Comparison of ENCODE assay signal across 8 cellular contexts in genomic region chr1:167629681-167630567, GRCh38. TPM values are rescaled to one million over a fixed set of nuclear protein-coding genes. Genes with fewer than 3 reads are reported as not detected.
DNase-seq lines count a peak whose midpoint lies in the region; ATAC-seq and TF ChIP-seq lines count a peak whose summit lies in the region.

A gene with protein sequence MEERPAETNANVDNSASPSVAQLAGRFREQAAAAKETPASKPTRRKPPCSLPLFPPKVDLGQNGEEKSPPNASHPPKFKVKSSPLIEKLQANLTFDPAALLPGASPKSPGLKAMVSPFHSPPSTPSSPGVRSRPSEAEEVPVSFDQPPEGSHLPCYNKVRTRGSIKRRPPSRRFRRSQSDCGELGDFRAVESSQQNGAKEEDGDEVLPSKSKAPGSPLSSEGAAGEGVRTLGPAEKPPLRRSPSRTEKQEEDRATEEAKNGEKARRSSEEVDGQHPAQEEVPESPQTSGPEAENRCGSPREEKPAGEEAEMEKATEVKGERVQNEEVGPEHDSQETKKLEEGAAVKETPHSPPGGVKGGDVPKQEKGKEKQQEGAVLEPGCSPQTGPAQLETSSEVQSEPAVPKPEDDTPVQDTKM (plus strand): TSS chr1:167630232. CDS start chr1:167630424, 192 bp downstream.

- H3K4me2 ChIP-seq in Loucy (ENCODE audit: low read depth, low read length, poor library complexity, severe bottlenecking), result peak within 1 kb of the TSS; percentile 96

- WGBS in esophagus, 2 donors, result 9 to 10% methylated on average over 59 to 62 of the region's 62 CpGs
- WGBS in thyroid gland, 2 donors, result 15 to 19% methylated on average over 16 to 23 of the region's 62 CpGs

- no peaks in the 10 kb centered on the region for H3K9me2 ChIP-seq in Loucy (replicated peaks; ENCODE audit: low read depth, low read length)

- H3K4me1 ChIP-seq in Loucy (ENCODE audit: insufficient read depth, low read length, poor library complexity, severe bottlenecking) (peaks cover 78% of the 10 kb centered on the region), esophagus (ENCODE audit: control insufficient read depth in 2 of 2, insufficient read depth in 2 of 2, low read length in 1 of 2) (peaks cover 0 to 3% of the 10 kb centered on the region in 2 donors), thyroid gland (peaks cover 0 to 4% of the 10 kb centered on the region in 2 donors)

- peaks cover 71 to 79% of the 10 kb centered on the region in 2 donors for H3K4me1 Mint-ChIP-seq in natural killer cell treated with Interleukin-12 subunit alpha and Interleukin-12 subunit beta and Interleukin-15 and Interleukin-18, amount 100 ng/mL, for 72 hours (ENCODE audit: low read depth in 2 of 2)

- no peak within 1 kb of the TSS for H2AFZ ChIP-seq in Loucy (ENCODE audit: low read length)

- H3K36me3 Mint-ChIP-seq in natural killer cell treated with Interleukin-12 subunit alpha and Interleukin-12 subunit beta and Interleukin-15 and Interleukin-18, amount 100 ng/mL, for 72 hours, result peaks cover 18% of the 10 kb centered on the region

- H3F3A ChIP-seq in Loucy (ENCODE audit: low read depth), result peaks cover 12% of the 10 kb centered on the region; the same call in 1 of the 2 replicates

- H3K27ac Mint-ChIP-seq in natural killer cell treated with Interleukin-12 subunit alpha and Interleukin-12 subunit beta and Interleukin-15 and Interleukin-18, amount 100 ng/mL, for 72 hours, result peak within 1 kb of the TSS; percentile 91 to 97

- H3K27me3 ChIP-seq in Loucy (ENCODE audit: insufficient read depth, low read length, poor library complexity, severe bottlenecking) (peaks cover 4% of the 10 kb centered on the region), esophagus (ENCODE audit: control insufficient read depth in 1 of 2, insufficient read depth in 2 of 2, low read length in 2 of 2) (no peaks in the 10 kb centered on the region), thyroid gland (no peaks in the 10 kb centered on the region)

- TF ChIP-seq CTCF in GM13977 (IDR thresholded peaks at IDR 0.05; ENCODE audit: extremely low read depth, insufficient read depth, missing control alignments) (no peak), Loucy (conservative IDR thresholded peaks at IDR 0.05; ENCODE audit: low read length) (no peak), thyroid gland (IDR thresholded peaks at IDR 0.05) (no peak)

- H3K9me3 Mint-ChIP-seq in natural killer cell treated with Interleukin-12 subunit alpha and Interleukin-12 subunit beta and Interleukin-15 and Interleukin-18, amount 100 ng/mL, for 72 hours, result no peaks in the 10 kb centered on the region

- peak; percentile 64 to 76 for ATAC-seq in natural killer cell treated with Interleukin-12 subunit alpha and Interleukin-12 subunit beta and Interleukin-15 and Interleukin-18, amount 100 ng/mL, for 72 hours
- ATAC-seq in GM19397 (IDR thresholded peaks at IDR 0.05; ENCODE audit: unreplicated experiment), result no peak

- peak; percentile 84 for DNase-seq in GM13977 (ENCODE audit: low spot score)
- peak; percentile 62 for DNase-seq in activated CD8-positive, alpha-beta memory T cell treated with anti-CD3 and anti-CD28 coated beads, Interleukin-2, amount 50 U/mL, for 4 hours
- peak; percentile 84 for DNase-seq in natural killer cell treated with Interleukin-12 subunit alpha and Interleukin-12 subunit beta and Interleukin-15 and Interleukin-18, amount 100 ng/mL, for 72 hours (ENCODE audit: low spot score)
- DNase-seq in thyroid gland, result peak in 1 of 2 donors; percentile 10
- no peak for DNase-seq in putamen (ENCODE audit: low spot score)

- intact Hi-C loops in thyroid gland (cut with DNase I), result no loop called here

- peaks cover 67% of the 10 kb centered on the region for H3K79me2 ChIP-seq in Loucy (ENCODE audit: insufficient read depth, low read length)

- peaks cover 25% of the 10 kb centered on the region for H4K20me1 ChIP-seq in Loucy (ENCODE audit: insufficient read depth, low read length, poor library complexity, severe bottlenecking)

- H3K36me3 ChIP-seq in Loucy (ENCODE audit: insufficient read depth, low read length) (no peaks in the 10 kb centered on the region), esophagus (ENCODE audit: control insufficient read depth in 2 of 2, insufficient read depth in 2 of 2, low read length in 1 of 2) (no peaks in the 10 kb centered on the region), thyroid gland (no peaks in the 10 kb centered on the region)

- in situ Hi-C loops in GM13977 (cut with MboI; ENCODE audit: low pct_unique_long_range_greater_than_20kb, low sequenced_read_pairs, unreplicated experiment), result no loop called here

- H3K27ac ChIP-seq in esophagus (ENCODE audit: low read depth in 2 of 2, low read length in 1 of 2), result peak within 1 kb of the TSS; percentile 82 to 84
- peak within 1 kb of the TSS; percentile 69 to 82 (median 72) for H3K27ac ChIP-seq in thyroid gland

- H3K9me3 ChIP-seq in Loucy (ENCODE audit: insufficient read depth, low read depth, low read length), result no peaks in the 10 kb centered on the region
- H3K9me3 ChIP-seq in esophagus (ENCODE audit: control insufficient read depth in 2 of 2, insufficient read depth in 1 of 2, low read depth in 1 of 2, low read length in 1 of 2), result peaks cover 0 to under 1% of the 10 kb centered on the region in 2 donors
- H3K9me3 ChIP-seq in thyroid gland, result no peaks in the 10 kb centered on the region

- peak within 1 kb of the TSS; percentile 95 for H3K4me3 ChIP-seq in Loucy (ENCODE audit: low read length, poor library complexity, severe bottlenecking)
- H3K4me3 ChIP-seq in esophagus (ENCODE audit: low read depth in 1 of 2, low read length in 2 of 2), result peak within 1 kb of the TSS; percentile 57 to 70
- H3K4me3 ChIP-seq in thyroid gland (replicated peaks in 1 of 3), result peak within 1 kb of the TSS in 2 of 3 donors; percentile 41 to 55

- H3K27me3 Mint-ChIP-seq in natural killer cell treated with Interleukin-12 subunit alpha and Interleukin-12 subunit beta and Interleukin-15 and Interleukin-18, amount 100 ng/mL, for 72 hours, result no peaks in the 10 kb centered on the region

- peak in 1 of 2 donors; percentile 16 for TF ChIP-seq POLR2A in thyroid gland (IDR thresholded peaks at IDR 0.05)

- H3K9ac ChIP-seq in Loucy (ENCODE audit: low read depth, low read length, poor library complexity, severe bottlenecking), result peak within 1 kb of the TSS; percentile 100

- H3K4me3 Mint-ChIP-seq in natural killer cell treated with Interleukin-12 subunit alpha and Interleukin-12 subunit beta and Interleukin-15 and Interleukin-18, amount 100 ng/mL, for 72 hours, result peak within 1 kb of the TSS; percentile 95

RNA-seq across cellular contexts. Expression of the gene that starts here (rescaled TPM):
- polyA plus RNA-seq in esophagus, result 1 to 10 TPM; 1.5 to 1.7 TPM
- 10 to 100 TPM; 30.3 to 30.9 TPM for total RNA-seq in natural killer cell treated with Interleukin-12 subunit alpha and Interleukin-12 subunit beta and Interleukin-15 and Interleukin-18, amount 100 ng/mL, for 72 hours
- 10 to 100 TPM in 2 of 4 donors, 1 to 10 TPM in 2; 7.1 to 14.2 (median 10.8) TPM for total RNA-seq in thyroid gland
